28 cellular contexts compared by ENCODE assay signal in the genomic region with DNA sequence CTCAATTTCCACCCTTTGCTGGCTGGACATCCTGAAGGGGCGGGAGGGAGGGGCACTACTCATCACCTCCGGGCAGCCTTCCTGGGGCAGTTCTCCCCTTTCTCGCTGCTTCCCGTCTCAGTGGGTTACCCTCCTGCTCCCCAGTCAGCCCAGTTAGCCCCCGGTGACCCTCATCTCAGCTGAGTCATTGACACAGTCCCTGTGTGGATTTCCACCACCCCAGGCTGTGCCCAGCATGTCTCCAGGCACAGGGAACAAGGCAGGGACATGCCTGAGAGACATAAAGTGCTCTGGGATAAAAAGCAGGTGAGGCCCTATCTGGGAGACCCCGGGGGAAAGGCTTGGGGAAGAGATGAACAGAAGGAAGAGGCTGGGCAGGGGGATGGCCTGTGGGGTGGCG.
"Had no signal": no experiment of that assay in that cellular context is flagged by ENCODE, and none has a peak within 500 bp of the region (broad histone marks: within the 10 kb centered on the region; RNA-seq: fewer than 3 reads in every experiment).

No MANE protein-coding gene starts in this region.

- H3K36me3 Mint-ChIP-seq: activated naive CD8-positive, alpha-beta T cell; stimulated activated naive B cell treated with anti-CD40 and anti-IgM and Interleukin-4, amounts not matched to agents 10 μg/mL and 1 μg/mL and 100 μg/mL, for 72 hours had no signal

- H3K4me3 ChIP-seq: cardiac muscle cell, coronary artery, dorsolateral prefrontal cortex, pancreas, psoas muscle, right atrium auricular region, smooth muscle cell, tibial nerve had no signal

- H3K4me1 Mint-ChIP-seq: activated B cell treated with CpG ODN at 0.5 μM for 24 hours; stimulated activated naive B cell treated with anti-CD40 and anti-IgM and Interleukin-4, amounts not matched to agents 10 μg/mL and 1 μg/mL and 100 μg/mL, for 72 hours had no signal

- H3K27me3 ChIP-seq: cardiac muscle cell, dorsolateral prefrontal cortex, foreskin keratinocyte, pancreas, right atrium auricular region, tibial nerve had no signal

- H3K4me3 Mint-ChIP-seq: activated B cell treated with CpG ODN at 0.5 μM for 24 hours; activated naive CD8-positive, alpha-beta T cell; activated T-helper 1 cell treated with anti-CD3 and anti-CD28 coated beads, Interleukin-12 subunit alpha, Interleukin-12 subunit beta, Interleukin-2, Interleukin-4 antibody, amounts not matched to agents 30 ng/mL and 10 ng/mL and 1 ng/mL, durations not matched to agents 14 hours and 24 hours and 36 hours; effector memory CD8-positive, alpha-beta T cell; nephron progenitor cell; stimulated activated naive B cell treated with anti-CD40 and anti-IgM and Interleukin-4, amounts not matched to agents 10 μg/mL and 1 μg/mL and 100 μg/mL, for 72 hours; T-helper 2 cell treated with Interferon-gamma antibody and Interleukin-4, amounts not matched to agents 5 μg/mL and 100 μg/mL, for 36 hours had no signal

- H3K27ac Mint-ChIP-seq: activated B cell treated with CpG ODN at 0.5 μM for 24 hours; activated T-helper 1 cell treated with anti-CD3 and anti-CD28 coated beads, Interleukin-12 subunit alpha, Interleukin-12 subunit beta, Interleukin-2, Interleukin-4 antibody, amounts not matched to agents 30 ng/mL and 10 ng/mL and 1 ng/mL, durations not matched to agents 14 hours and 24 hours and 36 hours; nephron progenitor cell; stimulated activated naive B cell treated with anti-CD40 and anti-IgM and Interleukin-4, amounts not matched to agents 10 μg/mL and 1 μg/mL and 100 μg/mL, for 72 hours; T-helper 2 cell treated with Interferon-gamma antibody and Interleukin-4, amounts not matched to agents 5 μg/mL and 100 μg/mL, for 36 hours had no signal

- H3K4me1 ChIP-seq: pancreas, psoas muscle, right atrium auricular region, tibial nerve had no signal

- H3K9me3 ChIP-seq: pancreas, psoas muscle, right atrium auricular region, tibial nerve had no signal

- ATAC-seq: effector memory CD8-positive, alpha-beta T cell; foreskin keratinocyte; left cardiac atrium; left ventricle myocardium superior; pancreas; psoas muscle; stimulated activated naive B cell treated with anti-CD40 and anti-IgM and Interleukin-4, amounts not matched to agents 10 μg/mL and 1 μg/mL and 100 μg/mL, for 72 hours had no signal

- DNase-seq: activated B cell treated with CpG ODN at 0.5 μM for 24 hours; activated CD8-positive, alpha-beta memory T cell treated with anti-CD3 and anti-CD28 coated beads, Interleukin-2, amount 50 U/mL, for 4 hours; activated gamma-delta T cell; activated T-cell treated with anti-CD3 and anti-CD28 coated beads, Interleukin-2, amount 50 U/mL, for 1 hour; anterior cingulate cortex; dorsolateral prefrontal cortex; effector memory CD8-positive, alpha-beta T cell; foreskin keratinocyte; left cardiac atrium; left ventricle myocardium superior; nephron progenitor cell; nucleus accumbens; pancreas; stimulated activated CD4-positive, alpha-beta T cell treated with anti-CD3 and anti-CD28 coated beads, Interleukin-1b, Interleukin-23, amount 100 ng/mL, for 48 hours; stimulated activated CD4-positive, alpha-beta T cell treated with anti-CD3 and anti-CD28 coated beads, Interleukin-4, amount 100 ng/mL, for 4 hours; stimulated activated CD8-positive, alpha-beta memory T cell treated with anti-CD3 and anti-CD28 coated beads, Interleukin-4, amount 100 ng/mL, for 48 hours; stimulated activated naive B cell treated with anti-CD40 and anti-IgM and Interleukin-4, amounts not matched to agents 10 μg/mL and 1 μg/mL and 100 μg/mL, for 72 hours had no signal

- H3K4me2 ChIP-seq: smooth muscle cell had no signal

- FAIRE-seq: endothelial cell of umbilical vein, islet of Langerhans, pancreas had no signal

- H3K9me3 Mint-ChIP-seq: activated B cell treated with CpG ODN at 0.5 μM for 24 hours; activated T-helper 1 cell treated with anti-CD3 and anti-CD28 coated beads, Interleukin-12 subunit alpha, Interleukin-12 subunit beta, Interleukin-2, Interleukin-4 antibody, amounts not matched to agents 30 ng/mL and 10 ng/mL and 1 ng/mL, durations not matched to agents 14 hours and 24 hours and 36 hours; effector memory CD8-positive, alpha-beta T cell; nephron progenitor cell; stimulated activated naive B cell treated with anti-CD40 and anti-IgM and Interleukin-4, amounts not matched to agents 10 μg/mL and 1 μg/mL and 100 μg/mL, for 72 hours; T-helper 2 cell treated with Interferon-gamma antibody and Interleukin-4, amounts not matched to agents 5 μg/mL and 100 μg/mL, for 36 hours had no signal

- H3K36me3 ChIP-seq: cardiac muscle cell, pancreas, right atrium auricular region, tibial nerve had no signal

- H3K27me3 Mint-ChIP-seq: activated B cell treated with CpG ODN at 0.5 μM for 24 hours; activated naive CD8-positive, alpha-beta T cell; effector memory CD8-positive, alpha-beta T cell; stimulated activated naive B cell treated with anti-CD40 and anti-IgM and Interleukin-4, amounts not matched to agents 10 μg/mL and 1 μg/mL and 100 μg/mL, for 72 hours had no signal

- H3K27ac ChIP-seq: cardiac muscle cell, coronary artery, dorsolateral prefrontal cortex, pancreas, psoas muscle, right atrium auricular region, tibial nerve had no signal
